ENCODE assay signal across 1 cellular context in genomic region chr10:110901954-110902819, GRCh38.
TF ChIP-seq lines count a peak whose summit lies in the region.

No MANE protein-coding gene starts in this region.

TF ChIP-seq in A549, 52 proteins besides CTCF, POLR2A, EP300 and RAD21 (continued from another document):
- TF ChIP-seq JUN (IDR thresholded peaks at IDR 0.05), result peak in 1 of 2 experiments; percentile 23; a peak in 1 of 5 replicates
